Comparison of ENCODE assay signal across 1 cellular context in genomic region chr19:48872182-48872883, GRCh38.
TF ChIP-seq lines count a peak whose summit lies in the region.

TSS of gene PPP1R15A (plus strand) at chr19:48872421. CDS start at chr19:48873234, 813 bp downstream.

TF ChIP-seq in K562, 482 proteins besides CTCF, POLR2A, EP300 and RAD21 (continued from another document and continues in another):
- TF ChIP-seq SNIP1 (IDR thresholded peaks at IDR 0.05; ENCODE audit: low read depth) (peak; percentile 60; the same call in 1 of the 2 replicates), CAMTA2 (CRISPR knock-in tag; conservative IDR thresholded peaks at IDR 0.05) (no peak), ESRRA (IDR thresholded peaks at IDR 0.05; ENCODE audit: borderline replicate concordance, low read depth) (peak; percentile 92; the same call in 1 of the 2 replicates), ZNF316 (IDR thresholded peaks at IDR 0.05) (peak; percentile 95), HCFC1 (IDR thresholded peaks at IDR 0.05; ENCODE audit: low read depth, low read length) (peak; percentile 28; the same call in 1 of the 2 replicates), ZMIZ1 (IDR thresholded peaks at IDR 0.05; ENCODE audit: low read depth in 2 of 2, low read length in 2 of 2) (peak in 1 of 2 experiments; percentile 86; a peak in 1 of 4 replicates), ZNF778 (CRISPR knock-in tag; IDR thresholded peaks at IDR 0.05) (no peak), ZBTB7A (IDR thresholded peaks at IDR 0.05; ENCODE audit: borderline replicate concordance, control insufficient read depth, low read depth, low read length) (peak; percentile 92), MBD1 (CRISPR knock-in tag; IDR thresholded peaks at IDR 0.05) (no peak), ZC3H11A (IDR thresholded peaks at IDR 0.05; ENCODE audit: low read depth, low read length) (peak; percentile 28; the same call in 1 of the 2 replicates), ATF4 (CRISPR knock-in tag; IDR thresholded peaks at IDR 0.05) (no peak), ZBTB9 (CRISPR knock-in tag; IDR thresholded peaks at IDR 0.05) (peak; percentile 75), ZNF224 (CRISPR knock-in tag; IDR thresholded peaks at IDR 0.05) (0 out of 2 replicates have a peak, but pooled peaks have one; percentile 51), ZC3H4 (CRISPR knock-in tag; IDR thresholded peaks at IDR 0.05; ENCODE audit: borderline replicate concordance) (peak; percentile 76; the same call in 1 of the 2 replicates), SIN3A (IDR thresholded peaks at IDR 0.05; ENCODE audit: borderline replicate concordance in 2 of 2, control insufficient read depth in 1 of 2, low read depth in 2 of 2, low read length in 2 of 2) (peak; percentile 58 to 81; a peak in 3 of 4 replicates), E2F5 (CRISPR knock-in tag; IDR thresholded peaks at IDR 0.05) (peak; percentile 56; the same call in 1 of the 2 replicates), ARID3B (CRISPR knock-in tag; IDR thresholded peaks at IDR 0.05; ENCODE audit: borderline replicate concordance) (no peak), SRSF3 (IDR thresholded peaks at IDR 0.05; ENCODE audit: insufficient read depth, low read length) (peak; percentile 79; the same call in 1 of the 2 replicates), SPI1 (IDR thresholded peaks at IDR 0.05; ENCODE audit: borderline replicate concordance, low read depth, low read length) (peak; percentile 88), EHMT2 (IDR thresholded peaks at IDR 0.05) (no peak), DMBX1 (CRISPR knock-in tag; IDR thresholded peaks at IDR 0.05; ENCODE audit: borderline replicate concordance) (peak; percentile 31; the same call in 1 of the 2 replicates), CGGBP1 (CRISPR knock-in tag; IDR thresholded peaks at IDR 0.05) (peak; percentile 55; the same call in 1 of the 2 replicates), TFAP4 (CRISPR knock-in tag; IDR thresholded peaks at IDR 0.05; ENCODE audit: borderline replicate concordance) (peak; percentile 87), ELF2 (CRISPR knock-in tag; IDR thresholded peaks at IDR 0.05) (no peak), GABPA (tag; conservative IDR thresholded peaks at IDR 0.05; ENCODE audit: low read depth) (no peak), E2F4 (CRISPR knock-in tag; IDR thresholded peaks at IDR 0.05; ENCODE audit: low read depth) (0 out of 2 replicates have a peak, but pooled peaks have one; percentile 55), E2F3 (CRISPR knock-in tag; IDR thresholded peaks at IDR 0.05) (0 out of 2 replicates have a peak, but pooled peaks have one; percentile 72), FOXK1 (CRISPR knock-in tag; IDR thresholded peaks at IDR 0.05; ENCODE audit: borderline replicate concordance) (peak; percentile 98), CHCHD3 (CRISPR knock-in tag; IDR thresholded peaks at IDR 0.05) (peak; percentile 60; the same call in 1 of the 2 replicates), HNRNPUL1 (IDR thresholded peaks at IDR 0.05; ENCODE audit: low read length) (no peak), C11orf30 (IDR thresholded peaks at IDR 0.05; ENCODE audit: low read depth) (peak; percentile 96), ZNF436 (CRISPR knock-in tag; IDR thresholded peaks at IDR 0.05) (no peak), NKRF (IDR thresholded peaks at IDR 0.05; ENCODE audit: borderline replicate concordance) (peak; percentile 80), HDGF (IDR thresholded peaks at IDR 0.05) (no peak), STAG1 (CRISPR knock-in tag; IDR thresholded peaks at IDR 0.05; ENCODE audit: borderline replicate concordance) (peak; percentile 34; the same call in 1 of the 2 replicates), DACH1 (IDR thresholded peaks at IDR 0.05; ENCODE audit: partially characterized antibody) (no peak), ZNF354B (CRISPR knock-in tag; IDR thresholded peaks at IDR 0.05) (no peak), FOXP4 (CRISPR knock-in tag; IDR thresholded peaks at IDR 0.05; ENCODE audit: borderline replicate concordance) (peak; percentile 93), RUNX1 (IDR thresholded peaks at IDR 0.05; ENCODE audit: low read depth) (0 out of 2 replicates have a peak, but pooled peaks have one; percentile 68), ZNF121 (CRISPR knock-in tag; conservative IDR thresholded peaks at IDR 0.05) (no peak), HMGXB4 (CRISPR knock-in tag; IDR thresholded peaks at IDR 0.05) (0 out of 2 replicates have a peak, but pooled peaks have one; percentile 50), CHD2 (IDR thresholded peaks at IDR 0.05; ENCODE audit: low read depth, low read length) (peak; percentile 93)
